In genomic region chr11:69114811-69115523, GRCh38 we compare ENCODE assay signal across 1 cellular context.
TF ChIP-seq lines count a peak whose summit lies in the region.

No MANE protein-coding gene starts in this region.

TF ChIP-seq in A549, 52 proteins besides CTCF, POLR2A, EP300 and RAD21 (continued from another document):
- TF ChIP-seq REST (IDR thresholded peaks at IDR 0.05) (no peak), RARB (CRISPR knock-in tag; IDR thresholded peaks at IDR 0.05) (no peak), FOSB (CRISPR knock-in tag; IDR thresholded peaks at IDR 0.05) (no peak), JUN (IDR thresholded peaks at IDR 0.05) (no peak), CHD4 (IDR thresholded peaks at IDR 0.05; ENCODE audit: borderline replicate concordance) (no peak), EHF (CRISPR knock-in tag; IDR thresholded peaks at IDR 0.05) (no peak), ZFP36 (IDR thresholded peaks at IDR 0.05; ENCODE audit: borderline replicate concordance, partially characterized antibody) (no peak), ZSCAN20 (CRISPR knock-in tag; IDR thresholded peaks at IDR 0.05) (no peak)
TF ChIP-seq in A549: peak in this region for 0.
